In the genomic region with DNA sequence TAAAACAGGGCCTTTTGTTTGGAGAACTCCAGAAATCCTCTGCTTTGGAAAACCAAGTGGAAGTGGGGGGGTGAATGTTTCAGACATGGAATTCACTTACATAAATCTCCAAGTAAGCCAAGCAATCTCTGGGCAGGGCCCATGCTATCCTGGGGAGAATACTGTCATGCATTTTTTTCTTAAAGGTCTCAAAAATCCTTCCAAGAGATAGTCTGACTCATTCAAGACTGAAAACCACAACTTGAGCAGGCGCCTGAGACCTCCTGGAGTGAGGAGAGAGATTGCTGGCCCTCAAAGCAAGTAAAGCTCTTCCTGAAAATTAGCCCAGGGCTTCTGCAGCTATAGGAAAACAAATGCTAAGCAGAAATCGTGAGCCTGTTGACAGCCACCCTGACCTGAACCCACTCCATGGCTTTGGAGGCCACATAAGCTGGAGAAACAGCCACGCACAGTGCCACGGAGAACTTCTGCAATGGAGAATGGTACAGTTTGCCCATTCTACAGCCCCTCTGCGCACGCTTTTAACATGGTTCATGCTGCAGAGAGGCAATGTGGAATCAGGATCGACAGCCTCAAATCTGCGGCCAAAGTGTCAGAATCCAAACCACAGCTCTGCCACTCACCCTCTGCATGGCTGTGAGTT, we compare ENCODE assay signal across 15 cellular contexts.
A peak's percentile ranks its signal among the peaks of the same experiment; 100 is the strongest.
DNase-seq lines count a peak whose midpoint lies in the region; ATAC-seq and TF ChIP-seq lines count a peak whose summit lies in the region.
"Had no signal": no experiment of that assay in that cellular context is flagged by ENCODE, and none has a peak within 500 bp of the region (broad histone marks: within the 10 kb centered on the region; RNA-seq: fewer than 3 reads in every experiment).

No MANE protein-coding gene starts in this region.

- TF ChIP-seq POLR2A in GM18505 (IDR thresholded peaks at IDR 0.05; ENCODE audit: borderline replicate concordance, extremely low read depth, insufficient read depth, insufficient read length): no peak

- ATAC-seq in HG03521 (IDR thresholded peaks at IDR 0.05; ENCODE audit: unreplicated experiment) (no peak), HG02571 (IDR thresholded peaks at IDR 0.05; ENCODE audit: unreplicated experiment) (no peak), GM18505 (IDR thresholded peaks at IDR 0.05; ENCODE audit: unreplicated experiment) (no peak), left lobe of liver (no peak)
- ATAC-seq: activated CD8-positive, alpha-beta T cell treated with anti-CD3 and anti-CD28 coated beads, Interleukin-2, amount 10 ng/mL, durations not matched to agents 7 days and 5 days; naive thymus-derived CD4-positive, alpha-beta T cell had no signal

- H3K27ac ChIP-seq in brain microvascular endothelial cell: no peak overlapping the region

- in situ Hi-C loops in KBM-7 (cut with MboI; ENCODE audit: low pct_unique_long_range_greater_than_20kb, low sequenced_read_pairs): no loop called here
- in situ Hi-C loops in brain microvascular endothelial cell (cut with HindIII; ENCODE audit: low pct_ligation_motif_present, low sequenced_read_pairs): no loop called here

- peak; percentile 99 for DNase-seq in A172 (ENCODE audit: low spot score)
- DNase-seq in KBM-7: peak; percentile 3
- peak; percentile 71 for DNase-seq in brain microvascular endothelial cell
- DNase-seq in kidney tubule cell (ENCODE audit: low spot score): peak; percentile 53
- no peak for DNase-seq in left lobe of liver (ENCODE audit: low spot score)
- DNase-seq: activated CD8-positive, alpha-beta T cell treated with anti-CD3 and anti-CD28 coated beads, Interleukin-2, amount 10 ng/mL, durations not matched to agents 7 days and 5 days; activated naive CD4-positive, alpha-beta T cell treated with anti-CD3 and anti-CD28 coated beads, Interleukin-2, amount 10 ng/mL, durations not matched to agents 7 days and 5 days; DMS79; naive thymus-derived CD4-positive, alpha-beta T cell; NCI-H1436; stimulated activated CD4-positive, alpha-beta T cell treated with anti-CD3 and anti-CD28 coated beads, Interleukin-1b, Interleukin-23, amount 100 ng/mL, for 48 hours; stimulated activated naive CD4-positive, alpha-beta T cell treated with Interleukin-2 at 50 U/mL for 16 hours had no signal

- no peak for TF ChIP-seq CTCF in brain microvascular endothelial cell (IDR thresholded peaks at IDR 0.05; ENCODE audit: low read depth, low read length, missing control alignments)

- H3K4me3 ChIP-seq in brain microvascular endothelial cell (ENCODE audit: low read depth, low read length): no peak overlapping the region

- H3K36me3 ChIP-seq in brain microvascular endothelial cell (replicated peaks): no peaks in the 10 kb centered on the region

- no peaks in the 10 kb centered on the region for H3K27me3 ChIP-seq in brain microvascular endothelial cell (replicated peaks)
